Comparison of ENCODE assay signal across 9 cellular contexts in the genomic region with DNA sequence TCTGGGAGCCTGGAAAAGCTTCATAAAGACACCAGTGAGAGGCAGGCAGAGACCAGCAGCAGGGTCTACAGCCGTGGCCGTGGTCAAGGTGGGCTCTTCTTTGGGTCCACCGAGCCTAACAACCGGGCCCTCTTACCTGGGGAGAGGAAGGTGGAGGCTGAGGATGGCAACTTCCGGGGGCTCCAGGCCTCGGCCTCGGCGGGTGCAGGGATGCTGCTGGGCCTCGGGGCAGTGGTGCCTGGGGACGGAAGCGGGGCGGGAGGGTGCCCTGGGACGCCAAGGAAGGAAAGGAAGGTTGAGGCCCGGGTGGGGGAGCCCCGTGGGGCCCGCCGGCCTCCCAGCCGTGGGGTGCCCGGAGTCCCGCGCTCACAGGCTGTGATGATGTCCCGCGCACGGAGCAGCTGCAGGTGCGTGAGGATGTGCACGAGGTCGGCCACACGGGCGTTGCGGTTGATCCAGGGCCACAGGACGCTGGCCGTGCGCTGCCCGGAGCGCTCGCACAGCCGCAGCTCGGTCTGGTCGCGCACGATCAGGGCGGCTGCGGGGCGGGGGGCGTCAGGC. TPM values are rescaled to one million over a fixed set of nuclear protein-coding genes. Genes with fewer than 3 reads are reported as not detected.
DNase-seq lines count a peak whose midpoint lies in the region; ATAC-seq and TF ChIP-seq lines count a peak whose summit lies in the region.
"Had no signal": no experiment of that assay in that cellular context is flagged by ENCODE, and none has a peak within 500 bp of the region (broad histone marks: within the 10 kb centered on the region; RNA-seq: fewer than 3 reads in every experiment).

No MANE protein-coding gene starts in this region.

- H3K9me3 ChIP-seq in upper lobe of left lung = no peaks in the 10 kb centered on the region

- H3K4me1 Mint-ChIP-seq in brain = peaks cover 18% of the 10 kb centered on the region

- peak; percentile 12 for DNase-seq in NK-92 treated with Interleukin-12 subunit alpha and Interleukin-12 subunit beta, amount 100 ng/mL, for 24 hours (lab: John Stamatoyannopoulos, UW)
- DNase-seq in NK-92 (lab: John Stamatoyannopoulos, UW; ENCODE audit: unreplicated experiment) (no peak), lung microvascular endothelial cell (ENCODE audit: low read depth in 2 of 2) (peak; percentile 14 to 23), upper lobe of left lung (peak in 1 of 2 donors; percentile 81), T1000 (lab: John Stamatoyannopoulos, UW) (no peak), kidney tubule cell (ENCODE audit: low spot score) (no peak)
- DNase-seq in Jurkat, Clone E6-1 (ENCODE audit: low read depth, low spot score) = no peak

- H3K4me1 ChIP-seq in upper lobe of left lung = peaks cover 0 to 29% (median 7%) of the 10 kb centered on the region in 4 donors

- 0 to 48% methylated on average over 2 to 28 of the region's 45 CpGs for WGBS in upper lobe of left lung, 2 donors

- ATAC-seq in upper lobe of left lung (ENCODE audit: low FRiP score in 2 of 2) = no peak

- no peaks in the 10 kb centered on the region for H3K36me3 Mint-ChIP-seq in brain

- peak overlapping the region; percentile 69 to 95 (median 86) for H3K27ac ChIP-seq in upper lobe of left lung

- no peaks in the 10 kb centered on the region for H3K27me3 ChIP-seq in upper lobe of left lung
- H3K27me3 ChIP-seq: cardiac muscle cell had no signal

- TF ChIP-seq CTCF in brain (conservative IDR thresholded peaks at IDR 0.05) (no peak), upper lobe of left lung (IDR thresholded peaks at IDR 0.05) (no peak)

- peaks cover 0 to 22% (median 0%) of the 10 kb centered on the region in 5 experiments for H3K9me3 Mint-ChIP-seq in brain

- H3K27ac Mint-ChIP-seq in brain = peak overlapping the region in 4 of 5 experiments; percentile 59 to 92 (median 80)

- no peak for TF ChIP-seq POLR2A in upper lobe of left lung (IDR thresholded peaks at IDR 0.05)

- peak overlapping the region; percentile 74 for H3K4me3 ChIP-seq in Jurkat, Clone E6-1 (ENCODE audit: low read length)
- H3K4me3 ChIP-seq in upper lobe of left lung = peak overlapping the region; percentile 34 to 72 (median 65)

- H3K36me3 ChIP-seq in upper lobe of left lung = peaks cover 0 to 31% (median 8%) of the 10 kb centered on the region in 4 donors
- H3K36me3 ChIP-seq: cardiac muscle cell had no signal

- peak overlapping the region; percentile 56 to 82 (median 71) for H3K4me3 Mint-ChIP-seq in brain

- TF ChIP-seq EP300 in upper lobe of left lung (IDR thresholded peaks at IDR 0.05) = no peak

- H3K27me3 Mint-ChIP-seq in brain = no peaks in the 10 kb centered on the region

RNA-seq across cellular contexts. Expression of gene IRAK1, which starts 0.6 kb away (rescaled TPM):
- polyA plus RNA-seq in Jurkat, Clone E6-1 (2012; ENCODE audit: insufficient read depth, insufficient read length) = 91.1 TPM
- polyA plus RNA-seq in brain (ENCODE audit: insufficient read depth, low read depth, low replicate concordance) = 76.3 TPM
- total RNA-seq in lung microvascular endothelial cell (47.7 and 63.1 TPM in 2 replicates), upper lobe of left lung (100 to 1,000 TPM in 4 of 6 donors, 10 to 100 TPM in 2; 49.4 to 236 (median 125) TPM)

RNA-seq across cellular contexts. Expression of gene TMEM187, which starts 46.6 kb away (rescaled TPM):
- polyA plus RNA-seq in Jurkat, Clone E6-1 (2012; ENCODE audit: insufficient read depth, insufficient read length) = 13.9 TPM
- polyA plus RNA-seq in brain (ENCODE audit: insufficient read depth, low read depth, low replicate concordance) = 11.9 TPM
- 3.2 and 4.8 TPM in 2 replicates for total RNA-seq in lung microvascular endothelial cell
- total RNA-seq in upper lobe of left lung = 10 to 100 TPM in 2 of 6 donors, 1 to 10 TPM in 4; 2.1 to 17.7 (median 5.0) TPM

RNA-seq across cellular contexts. Expression of gene HCFC1, which starts 47.5 kb away (rescaled TPM):
- 43.2 TPM for polyA plus RNA-seq in Jurkat, Clone E6-1 (2012; ENCODE audit: insufficient read depth, insufficient read length)
- polyA plus RNA-seq in brain (ENCODE audit: insufficient read depth, low read depth, low replicate concordance) = 81.4 TPM
- total RNA-seq in lung microvascular endothelial cell (10.0 and 10.3 TPM in 2 replicates), upper lobe of left lung (10 to 100 TPM; 40.8 to 78.9 (median 52.2) TPM)

Comparison
In these comparisons a context has a peak if more than half of its experiments do, and no peak if none do; other contexts are left out.
1. DNase-seq: peak in NK-92 treated with Interleukin-12 subunit alpha and Interleukin-12 subunit beta, amount 100 ng/mL, for 24 hours (single experiment) and lung microvascular endothelial cell (2 of 2); none in NK-92 (single experiment), Jurkat, Clone E6-1 (single experiment), T1000 (single experiment) and kidney tubule cell (single experiment).